ENCODE assay signal across 21 cellular contexts in the genomic region with DNA sequence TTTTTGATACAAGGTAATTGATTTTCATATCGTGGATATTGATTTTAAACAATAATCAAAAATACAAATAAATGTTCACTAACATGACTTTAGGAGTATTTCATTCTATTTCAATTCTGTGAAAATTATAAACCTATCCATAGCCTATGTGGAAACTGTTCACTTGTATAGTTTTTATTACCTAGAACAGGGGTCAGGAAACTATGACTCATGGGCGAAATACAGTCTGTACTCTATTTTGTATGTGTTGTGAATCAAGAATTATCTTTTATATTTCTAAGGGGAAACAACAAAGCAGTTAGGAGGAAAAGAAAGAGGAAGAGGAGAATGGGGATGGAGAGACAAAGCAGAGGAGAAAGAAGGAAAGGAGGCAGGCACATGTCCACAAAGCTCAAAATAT.
"Had no signal": no experiment of that assay in that cellular context is flagged by ENCODE, and none has a peak within 500 bp of the region (broad histone marks: within the 10 kb centered on the region; RNA-seq: fewer than 3 reads in every experiment).

No MANE protein-coding gene starts in this region.

- H3K27me3 Mint-ChIP-seq: activated CD4-positive, alpha-beta T cell treated with anti-CD3 and anti-CD28 coated beads for 36 hours; activated naive CD4-positive, alpha-beta T cell treated with anti-CD3 and anti-CD28 coated beads, Interleukin-2, amount 50 U/mL, for 24 hours had no signal

- H3K9me3 ChIP-seq: breast epithelium, SJCRH30, SK-N-SH had no signal

- H3K4me1 Mint-ChIP-seq: activated CD4-positive, alpha-beta T cell treated with anti-CD3 and anti-CD28 coated beads for 36 hours; activated naive CD4-positive, alpha-beta T cell treated with anti-CD3 and anti-CD28 coated beads, Interleukin-2, amount 50 U/mL, for 24 hours had no signal

- DNase-seq: activated CD4-positive, alpha-beta T cell treated with anti-CD3 and anti-CD28 coated beads for 36 hours; activated CD8-positive, alpha-beta memory T cell treated with anti-CD3 and anti-CD28 coated beads, Interleukin-2, amount 50 U/mL, for 48 hours; activated CD8-positive, alpha-beta T cell treated with anti-CD3 and anti-CD28 coated beads for 36 hours; activated naive CD4-positive, alpha-beta T cell; activated T-cell treated with anti-CD3 and anti-CD28 coated beads, Interleukin-2, amount 50 U/mL, for 1 hour; aorta; caudate nucleus; NCI-H146; NCI-H187 treated with DMSO at 0.1 percent for 48 hours; NCI-H2081 treated with DMSO at 0.1 percent for 48 hours; NCI-H446 treated with DMSO at 0.1 percent for 48 hours; NCI-H526; Right ventricle myocardium superior; SJCRH30; SK-N-SH; T-helper 1 cell; WERI-Rb-1 had no signal

- H3K27ac ChIP-seq: breast epithelium, KMS-11, RWPE1, SJCRH30, WERI-Rb-1 had no signal

- H3K4me2 ChIP-seq: KMS-11, SK-N-SH had no signal

- H3K36me3 ChIP-seq: breast epithelium, SJCRH30, WERI-Rb-1 had no signal

- H3K9ac ChIP-seq: KMS-11, SK-N-SH had no signal

- H3K9me3 Mint-ChIP-seq: activated CD8-positive, alpha-beta T cell treated with anti-CD3 and anti-CD28 coated beads for 36 hours; activated naive CD4-positive, alpha-beta T cell treated with anti-CD3 and anti-CD28 coated beads, Interleukin-2, amount 50 U/mL, for 24 hours had no signal

- H3K4me3 ChIP-seq: breast epithelium, SJCRH30 had no signal

- H3K4me1 ChIP-seq: breast epithelium, SJCRH30 had no signal

- H3K36me3 Mint-ChIP-seq: activated naive CD4-positive, alpha-beta T cell treated with anti-CD3 and anti-CD28 coated beads, Interleukin-2, amount 50 U/mL, for 24 hours had no signal

- H3K27me3 ChIP-seq: breast epithelium, SJCRH30 had no signal

- H3K4me3 Mint-ChIP-seq: activated CD4-positive, alpha-beta T cell treated with anti-CD3 and anti-CD28 coated beads for 36 hours; activated CD8-positive, alpha-beta T cell treated with anti-CD3 and anti-CD28 coated beads for 36 hours; activated naive CD4-positive, alpha-beta T cell treated with anti-CD3 and anti-CD28 coated beads, Interleukin-2, amount 50 U/mL, for 24 hours had no signal

- H3K27ac Mint-ChIP-seq: activated CD4-positive, alpha-beta T cell treated with anti-CD3 and anti-CD28 coated beads for 36 hours; activated CD8-positive, alpha-beta T cell treated with anti-CD3 and anti-CD28 coated beads for 36 hours; activated naive CD4-positive, alpha-beta T cell treated with anti-CD3 and anti-CD28 coated beads, Interleukin-2, amount 50 U/mL, for 24 hours had no signal
